In genomic region chr12:22164101-22164500, GRCh38 we compare ENCODE assay signal across 12 cellular contexts.
DNase-seq lines count a peak whose midpoint lies in the region; ATAC-seq and TF ChIP-seq lines count a peak whose summit lies in the region.
"Had no signal": no experiment of that assay in that cellular context is flagged by ENCODE, and none has a peak within 500 bp of the region (broad histone marks: within the 10 kb centered on the region; RNA-seq: fewer than 3 reads in every experiment).

No MANE protein-coding gene starts in this region.

- H3K4me3 ChIP-seq in DOHH2 (ENCODE audit: low read length), result no peak overlapping the region
- peak overlapping the region; percentile 33 for H3K4me3 ChIP-seq in OCI-LY3 (ENCODE audit: low read length)

- peaks cover 21% of the 10 kb centered on the region for H3K4me1 Mint-ChIP-seq in central memory CD8-positive, alpha-beta T cell

- peaks cover 1% of the 10 kb centered on the region for H3K36me3 Mint-ChIP-seq in central memory CD8-positive, alpha-beta T cell (ENCODE audit: insufficient read depth)

- H3K9me3 ChIP-seq in DOHH2 (ENCODE audit: control insufficient read depth, insufficient read depth, low read length), result no peaks in the 10 kb centered on the region
- peaks cover 10% of the 10 kb centered on the region for H3K9me3 ChIP-seq in OCI-LY3 (ENCODE audit: insufficient read depth, low read length)

- H3K4me2 ChIP-seq in DOHH2 (ENCODE audit: low read length), result peak overlapping the region; percentile 29
- H3K4me2 ChIP-seq in OCI-LY3 (ENCODE audit: low read length), result peak overlapping the region; percentile 49

- H3K36me3 ChIP-seq in DOHH2 (ENCODE audit: control insufficient read depth, low read length) (no peaks in the 10 kb centered on the region), OCI-LY3 (replicated peaks; ENCODE audit: low read depth, low read length) (peaks cover 13% of the 10 kb centered on the region)

- H3K27ac Mint-ChIP-seq in central memory CD8-positive, alpha-beta T cell (ENCODE audit: low read depth), result peak overlapping the region; percentile 23

- TF ChIP-seq CTCF in DOHH2 (IDR thresholded peaks at IDR 0.05; ENCODE audit: low read depth, low read length, poor library complexity, severe bottlenecking), result no peak
- no peak for TF ChIP-seq CTCF in OCI-LY3 (IDR thresholded peaks at IDR 0.05; ENCODE audit: low read depth, low read length)

- peak; percentile 50 to 68 for DNase-seq in AML-193 (lab: John Stamatoyannopoulos, UW)
- DNase-seq in central memory CD8-positive, alpha-beta T cell (ENCODE audit: low spot score in 2 of 2), result no peak
- DNase-seq in epidermal melanocyte (ENCODE audit: insufficient read length, low spot score), result no peak
- no peak for DNase-seq in hypothalamus (lab: John Stamatoyannopoulos, UW)
- DNase-seq: caudate nucleus, DND-41, NCI-H146 had no signal

- no peaks in the 10 kb centered on the region for H3K27me3 Mint-ChIP-seq in central memory CD8-positive, alpha-beta T cell

- no peaks in the 10 kb centered on the region for H3K9me3 Mint-ChIP-seq in central memory CD8-positive, alpha-beta T cell

- ATAC-seq in central memory CD8-positive, alpha-beta T cell (replicated peaks; ENCODE audit: extremely low read depth, poor library complexity, severe bottlenecking), result peak; percentile 77
- no peak for ATAC-seq in GM21367 (IDR thresholded peaks at IDR 0.05; ENCODE audit: unreplicated experiment)
- no peak for ATAC-seq in HG03196 (IDR thresholded peaks at IDR 0.05; ENCODE audit: unreplicated experiment)
- ATAC-seq: Right ventricle myocardium inferior had no signal

- H3K27me3 ChIP-seq in DOHH2 (ENCODE audit: control insufficient read depth, low read length), result no peaks in the 10 kb centered on the region
- no peaks in the 10 kb centered on the region for H3K27me3 ChIP-seq in OCI-LY3 (ENCODE audit: low read depth, low read length)

- peak overlapping the region; percentile 27 for H3K4me3 Mint-ChIP-seq in central memory CD8-positive, alpha-beta T cell

- H4K20me1 ChIP-seq in DOHH2 (ENCODE audit: control insufficient read depth, insufficient read depth, low read depth, low read length) (no peaks in the 10 kb centered on the region), OCI-LY3 (ENCODE audit: insufficient read depth, low read length) (no peaks in the 10 kb centered on the region)

- peak overlapping the region; percentile 69; the same call in 1 of the 2 replicates for H2AFZ ChIP-seq in OCI-LY3 (ENCODE audit: low read depth, low read length)

- no peaks in the 10 kb centered on the region for H3K79me2 ChIP-seq in DOHH2 (ENCODE audit: control insufficient read depth, low read length)
- H3K79me2 ChIP-seq in OCI-LY3 (ENCODE audit: low read length), result no peaks in the 10 kb centered on the region

- peak overlapping the region; percentile 33; the same call in 1 of the 2 replicates for H3K9ac ChIP-seq in OCI-LY3 (ENCODE audit: low read length)

- no peaks in the 10 kb centered on the region for H3F3A ChIP-seq in DOHH2 (ENCODE audit: control insufficient read depth, insufficient read depth)

- peaks cover 4% of the 10 kb centered on the region; the same call in 1 of the 2 replicates for H3K4me1 ChIP-seq in DOHH2 (ENCODE audit: control insufficient read depth, low read length)
- peaks cover 28% of the 10 kb centered on the region for H3K4me1 ChIP-seq in OCI-LY3 (ENCODE audit: low read length)

- no peak overlapping the region for H3K27ac ChIP-seq in DOHH2 (ENCODE audit: low read depth, low read length)
- H3K27ac ChIP-seq in OCI-LY3 (ENCODE audit: low read length), result peak overlapping the region; percentile 87

- no peaks in the 10 kb centered on the region for H3K9me2 ChIP-seq in DOHH2 (replicated peaks; ENCODE audit: control insufficient read depth, low read length)

Comparison
In these comparisons a context has a peak if more than half of its experiments do, and no peak if none do; other contexts are left out.
1. DNase-seq: peak in AML-193 (2 of 2); none in central memory CD8-positive, alpha-beta T cell (0 of 2), epidermal melanocyte (single experiment) and hypothalamus (0 of 51).